11 cellular contexts compared by ENCODE assay signal in genomic region chr9:127751269-127752054, GRCh38. TPM values are rescaled to one million over a fixed set of nuclear protein-coding genes. Genes with fewer than 3 reads are reported as not detected.
DNase-seq lines count a peak whose midpoint lies in the region; ATAC-seq, FAIRE-seq and TF ChIP-seq lines count a peak whose summit lies in the region.
"Had no signal": no experiment of that assay in that cellular context is flagged by ENCODE, and none has a peak within 500 bp of the region (broad histone marks: within the 10 kb centered on the region; RNA-seq: fewer than 3 reads in every experiment).

No MANE protein-coding gene starts in this region.

- H3K27ac ChIP-seq in GM12878 (ENCODE audit: control insufficient read depth, insufficient read depth) (no peak overlapping the region), MM.1S (ENCODE audit: low read length) (no peak overlapping the region), OCI-LY7 (ENCODE audit: low read depth, low read length, poor library complexity, severe bottlenecking) (no peak overlapping the region)
- H3K27ac ChIP-seq: foreskin keratinocyte had no signal

- H2AFZ ChIP-seq in GM12878 (ENCODE audit: control insufficient read depth, low read depth, low read length) (no peak overlapping the region), MM.1S (ENCODE audit: low read length) (no peak overlapping the region), OCI-LY7 (ENCODE audit: low read length) (no peak overlapping the region)

- SMC1A ChIA-PET in GM12878 (lab: Charles Lee; ENCODE audit: uncharacterized antibody, unreplicated experiment) = no interaction called here

- no peak for ATAC-seq in stimulated activated naive CD8-positive, alpha-beta T cell treated with anti-CD3 and anti-CD28 coated beads, Interleukin-15, amount 100 ng/mL, for 72 hours
- ATAC-seq in GM12878 = no peak
- ATAC-seq in HG03520 (IDR thresholded peaks at IDR 0.05; ENCODE audit: unreplicated experiment) = no peak
- ATAC-seq: foreskin keratinocyte had no signal

- no peak for TF ChIP-seq POLR2A in GM12878 (IDR thresholded peaks at IDR 0.05; ENCODE audit: low read depth, low read length)

- no peak for TF ChIP-seq CTCF in GM12878 (IDR thresholded peaks at IDR 0.05 in 2 of 3, conservative IDR thresholded peaks at IDR 0.05 in 1 of 3; ENCODE audit: control insufficient read depth in 2 of 3, extremely low read depth in 1 of 3, insufficient read depth in 1 of 3, low read depth in 3 of 3, low read length in 3 of 3)
- no peak for TF ChIP-seq CTCF in MM.1S (IDR thresholded peaks at IDR 0.05; ENCODE audit: low read length)
- TF ChIP-seq CTCF in OCI-LY7 (conservative IDR thresholded peaks at IDR 0.05; ENCODE audit: low read length) = no peak

- DNase-seq in stimulated activated naive CD8-positive, alpha-beta T cell treated with anti-CD3 and anti-CD28 coated beads, Interleukin-15, amount 100 ng/mL, for 72 hours = no peak
- DNase-seq in GM12878 (ENCODE audit: low read depth, low spot score) = no peak
- DNase-seq in kidney glomerular epithelial cell (lab: John Stamatoyannopoulos, UW) = peak; percentile 22
- DNase-seq in MM.1S = no peak
- no peak for DNase-seq in A172 (ENCODE audit: low spot score)
- no peak for DNase-seq in OCI-LY7 (ENCODE audit: low spot score)
- DNase-seq: activated CD8-positive, alpha-beta memory T cell treated with anti-CD3 and anti-CD28 coated beads, Interleukin-2, amount 50 U/mL, for 4 hours had no signal

- H3K9me3 ChIP-seq in GM12878 (replicated peaks; ENCODE audit: control insufficient read depth, insufficient read depth, low read length) = no peaks in the 10 kb centered on the region
- no peaks in the 10 kb centered on the region for H3K9me3 ChIP-seq in MM.1S (replicated peaks; ENCODE audit: insufficient read depth, low read length)
- no peaks in the 10 kb centered on the region for H3K9me3 ChIP-seq in OCI-LY7 (ENCODE audit: low read length)
- H3K9me3 ChIP-seq: HAP-1 had no signal

- H3K9me3 Mint-ChIP-seq in stimulated activated naive CD8-positive, alpha-beta T cell treated with anti-CD3 and anti-CD28 coated beads, Interleukin-15, Interleukin-2, amounts not matched to agents 100 ng/mL and 50 ng/mL, for 24 hours = no peaks in the 10 kb centered on the region
- H3K9me3 Mint-ChIP-seq in stimulated activated naive CD8-positive, alpha-beta T cell treated with anti-CD3 and anti-CD28 coated beads, Interleukin-15, amount 100 ng/mL, for 72 hours = no peaks in the 10 kb centered on the region

- H3K27me3 Mint-ChIP-seq in stimulated activated naive CD8-positive, alpha-beta T cell treated with anti-CD3 and anti-CD28 coated beads, Interleukin-15, Interleukin-2, amounts not matched to agents 100 ng/mL and 50 ng/mL, for 24 hours = no peaks in the 10 kb centered on the region
- no peaks in the 10 kb centered on the region for H3K27me3 Mint-ChIP-seq in stimulated activated naive CD8-positive, alpha-beta T cell treated with anti-CD3 and anti-CD28 coated beads, Interleukin-15, amount 100 ng/mL, for 72 hours

- H4K20me1 ChIP-seq in GM12878 (ENCODE audit: control insufficient read depth, insufficient read depth) (no peaks in the 10 kb centered on the region), MM.1S (ENCODE audit: insufficient read depth, low read length) (no peaks in the 10 kb centered on the region), OCI-LY7 (ENCODE audit: insufficient read depth, low read length) (no peaks in the 10 kb centered on the region)

- H3K4me2 ChIP-seq in GM12878 (ENCODE audit: control insufficient read depth, insufficient read depth) = no peak overlapping the region
- no peak overlapping the region for H3K4me2 ChIP-seq in MM.1S (ENCODE audit: low read depth, low read length)
- H3K4me2 ChIP-seq in OCI-LY7 (ENCODE audit: low read length) = no peak overlapping the region

- CTCF ChIA-PET in GM12878 (lab: Yijun Ruan, JAX) = no interaction called here
- CTCF ChIA-PET in OCI-LY7 (lab: Charles Lee; ENCODE audit: unreplicated experiment) = no interaction called here

- no peaks in the 10 kb centered on the region for H3K9me2 ChIP-seq in MM.1S (replicated peaks; ENCODE audit: insufficient read depth, low read length)
- H3K9me2 ChIP-seq in OCI-LY7 (ENCODE audit: insufficient read depth, low read length) = no peaks in the 10 kb centered on the region

- BruUV-seq in GM12878 (replicated peaks; lab: Mats Ljungman, UMichigan) = no TSS peak
- no TSS peak for BruUV-seq in OCI-LY7 (replicated peaks; lab: Mats Ljungman, UMichigan)

- RAD21 ChIA-PET in GM12878 (lab: Charles Lee; ENCODE audit: unreplicated experiment) = interaction anchor here (0.5 kb wide), 1 partner anchor 26 kb away, joined by 3 read pairs; no protein-coding TSS in a partner anchor

- no peak for TF ChIP-seq EP300 in GM12878 (IDR thresholded peaks at IDR 0.05; ENCODE audit: borderline replicate concordance in 1 of 2, control insufficient read depth in 1 of 2, low read depth in 2 of 2, low read length in 2 of 2)

- H3K79me2 ChIP-seq in GM12878 (ENCODE audit: control insufficient read depth, insufficient read depth, low read length) = no peaks in the 10 kb centered on the region
- no peaks in the 10 kb centered on the region for H3K79me2 ChIP-seq in MM.1S (ENCODE audit: low read length)
- no peaks in the 10 kb centered on the region for H3K79me2 ChIP-seq in OCI-LY7 (ENCODE audit: insufficient read depth, low read depth, low read length)

- 93% methylated on average over 10 of the region's 10 CpGs for WGBS in GM12878 (ENCODE audit: insufficient coverage, insufficient replicate concordance, low lambda C conversion rate, missing lambda C conversion rate)

- in situ Hi-C loops in GM12878 (cut with MboI) = no loop called here

- H3K4me3 Mint-ChIP-seq in stimulated activated naive CD8-positive, alpha-beta T cell treated with anti-CD3 and anti-CD28 coated beads, Interleukin-15, Interleukin-2, amounts not matched to agents 100 ng/mL and 50 ng/mL, for 24 hours = no peak overlapping the region
- H3K4me3 Mint-ChIP-seq in stimulated activated naive CD8-positive, alpha-beta T cell treated with anti-CD3 and anti-CD28 coated beads, Interleukin-15, amount 100 ng/mL, for 72 hours = no peak overlapping the region

- peaks cover 17% of the 10 kb centered on the region for H3K36me3 Mint-ChIP-seq in stimulated activated naive CD8-positive, alpha-beta T cell treated with anti-CD3 and anti-CD28 coated beads, Interleukin-15, Interleukin-2, amounts not matched to agents 100 ng/mL and 50 ng/mL, for 24 hours (ENCODE audit: low read depth)

- peak overlapping the region; percentile 38 for H3K27ac Mint-ChIP-seq in stimulated activated naive CD8-positive, alpha-beta T cell treated with anti-CD3 and anti-CD28 coated beads, Interleukin-15, Interleukin-2, amounts not matched to agents 100 ng/mL and 50 ng/mL, for 24 hours
- peak overlapping the region in 1 of 2 donors; percentile 82 for H3K27ac Mint-ChIP-seq in stimulated activated naive CD8-positive, alpha-beta T cell treated with anti-CD3 and anti-CD28 coated beads, Interleukin-15, amount 100 ng/mL, for 72 hours

- H3K36me3 ChIP-seq in GM12878 (ENCODE audit: control insufficient read depth in 2 of 2, insufficient read depth in 2 of 2, low read length in 1 of 2) = peaks cover 19 to 22% of the 10 kb centered on the region in 2 experiments
- no peaks in the 10 kb centered on the region for H3K36me3 ChIP-seq in MM.1S (replicated peaks; ENCODE audit: insufficient read depth, low read length)
- peaks cover 44% of the 10 kb centered on the region for H3K36me3 ChIP-seq in OCI-LY7 (ENCODE audit: insufficient read depth, low read length)
- H3K36me3 ChIP-seq: HAP-1 had no signal

- POLR2A ChIA-PET in GM12878 (lab: Charles Lee) (interaction anchor here (1.3 kb wide), 1 partner anchor 8 kb away, joined by 3 read pairs; no protein-coding TSS in a partner anchor), OCI-LY7 (lab: Charles Lee) (no interaction called here)

- H3K4me1 Mint-ChIP-seq in stimulated activated naive CD8-positive, alpha-beta T cell treated with anti-CD3 and anti-CD28 coated beads, Interleukin-15, Interleukin-2, amounts not matched to agents 100 ng/mL and 50 ng/mL, for 24 hours (ENCODE audit: low read depth) = peaks cover 12% of the 10 kb centered on the region
- peaks cover 39% of the 10 kb centered on the region for H3K4me1 Mint-ChIP-seq in stimulated activated naive CD8-positive, alpha-beta T cell treated with anti-CD3 and anti-CD28 coated beads, Interleukin-15, amount 100 ng/mL, for 72 hours

- no peak for FAIRE-seq in GM12878 (lab: Jason Lieb, UNC)

- no peak for TF ChIP-seq RAD21 in GM12878 (IDR thresholded peaks at IDR 0.05; ENCODE audit: insufficient read depth, low read depth, low read length)

- no peaks in the 10 kb centered on the region for H3K4me1 ChIP-seq in GM12878 (ENCODE audit: control insufficient read depth, insufficient read depth, low read length)
- H3K4me1 ChIP-seq in MM.1S (ENCODE audit: low read length) = no peaks in the 10 kb centered on the region
- H3K4me1 ChIP-seq in OCI-LY7 (ENCODE audit: insufficient read depth, low read length, poor library complexity, severe bottlenecking) = no peaks in the 10 kb centered on the region
- H3K4me1 ChIP-seq: foreskin keratinocyte, HAP-1 had no signal

- H3F3A ChIP-seq in MM.1S (ENCODE audit: insufficient read depth, low read length) = no peaks in the 10 kb centered on the region

- H3K4me3 ChIP-seq in GM12878 (no peak overlapping the region), MM.1S (ENCODE audit: low read length) (no peak overlapping the region), OCI-LY7 (ENCODE audit: low read depth, low read length, poor library complexity, severe bottlenecking) (no peak overlapping the region)
- H3K4me3 ChIP-seq: HAP-1 had no signal

- H3K27me3 ChIP-seq in GM12878 (replicated peaks in 1 of 2; ENCODE audit: control insufficient read depth in 2 of 2, insufficient read depth in 2 of 2, low read length in 1 of 2) (no peaks in the 10 kb centered on the region), MM.1S (replicated peaks; ENCODE audit: insufficient read depth, low read length) (no peaks in the 10 kb centered on the region)

- H3K9ac ChIP-seq in GM12878 (ENCODE audit: control insufficient read depth, insufficient read depth, low read length) (no peak overlapping the region), MM.1S (ENCODE audit: low read length) (no peak overlapping the region)

- intact Hi-C loops in GM12878 (cut with micrococcal nuclease; ENCODE audit: unreplicated experiment) = no loop called here
- intact Hi-C loops in OCI-LY7 (cut with micrococcal nuclease; ENCODE audit: unreplicated experiment) = no loop called here

RNA-seq across cellular contexts. Expression of gene TOR2A, which starts 16.4 kb away (rescaled TPM):
- total RNA-seq in GM12878 (2013; cell fraction: nucleolus; rRNA removed) = 3.9 and 6.5 TPM in 2 replicates
- total RNA-seq in GM12878 (2014; rRNA removed) (7.8 and 12.6 TPM in 2 replicates), GM12878 (2014; rRNA removed; fragmentation: Illumina TruSeq; extraction: Trizol) (2.7 and 4.2 TPM in 2 replicates), GM12878 (2021) (11.5 and 11.6 TPM in 2 replicates), OCI-LY7 (2022) (17.9 and 21.6 TPM in 2 replicates)
- 2.6 TPM for polyA plus RNA-seq in GM12878 (2011; ENCODE audit: low read depth)
- polyA plus RNA-seq in GM12878 (2011; rRNA removed) (0.91 and 2.4 TPM in 2 replicates), GM12878 (2014; fragmentation: Illumina TruSeq; extraction: Trizol) (1.6 and 5.4 TPM in 2 replicates), GM12878 (2014; fragmentation: Nextera tagmentation; extraction: Ambion mirVana) (1 to 10 TPM in 1 of 2 experiments, under 1 TPM in 1; 0.52 to 1.6 TPM), GM12878 (2014; rRNA removed) (14.3 and 17.4 TPM in 2 replicates), GM12878 (2016; fragmentation: Nextera tagmentation; extraction: Ambion mirVana) (10 to 100 TPM; 22.1 to 23.7 TPM)
- polyA plus RNA-seq in GM12878 (2011; cell fraction: cytosol; rRNA removed) = 6.6 and 11.0 TPM in 2 replicates
- 13.5 and 13.6 TPM in 2 replicates for polyA plus RNA-seq in GM12878 (2011; cell fraction: nucleus; rRNA removed)
- polyA plus RNA-seq in GM12878 (2012) = 6.7 and 8.2 TPM in 2 replicates
- polyA minus RNA-seq in GM12878 (2011; rRNA and poly(A)+ RNA removed) = 1.4 and 4.9 TPM in 2 replicates
- 2.7 and 4.3 TPM in 2 replicates for polyA minus RNA-seq in GM12878 (2011; cell fraction: cytosol; rRNA and poly(A)+ RNA removed)
- 5.1 and 8.0 TPM in 2 replicates for polyA minus RNA-seq in GM12878 (2011; cell fraction: nucleus; rRNA and poly(A)+ RNA removed)
- 12.7 and 16.3 TPM in 2 replicates for total RNA-seq in A172 (2014; rRNA removed; shearing (Covaris generic))
- 8.9 and 13.9 TPM in 2 replicates for total RNA-seq in OCI-LY7 (2014; rRNA removed; shearing (Covaris generic))

RNA-seq across cellular contexts. Expression of gene SH2D3C, which starts 27.0 kb away (rescaled TPM):
- 28.6 and 33.2 TPM in 2 replicates for total RNA-seq in GM12878 (2013; cell fraction: nucleolus; rRNA removed)
- 16.1 and 19.0 TPM in 2 replicates for total RNA-seq in GM12878 (2014; rRNA removed)
- total RNA-seq in GM12878 (2014; rRNA removed; fragmentation: Illumina TruSeq; extraction: Trizol) = 8.4 and 9.0 TPM in 2 replicates
- 21.0 and 23.5 TPM in 2 replicates for total RNA-seq in GM12878 (2021)
- 11.2 TPM for polyA plus RNA-seq in GM12878 (2011; ENCODE audit: low read depth)
- polyA plus RNA-seq in GM12878 (2011; rRNA removed) = 3.2 and 13.5 TPM in 2 replicates
- polyA plus RNA-seq in GM12878 (2011; cell fraction: cytosol; rRNA removed) = 18.5 and 20.4 TPM in 2 replicates
- 32.4 and 46.4 TPM in 2 replicates for polyA plus RNA-seq in GM12878 (2011; cell fraction: nucleus; rRNA removed)
- polyA plus RNA-seq in GM12878 (2012) = 17.4 and 22.8 TPM in 2 replicates
- polyA plus RNA-seq in GM12878 (2014; fragmentation: Illumina TruSeq; extraction: Trizol) = 4.4 and 11.6 TPM in 2 replicates
- polyA plus RNA-seq in GM12878 (2014; fragmentation: Nextera tagmentation; extraction: Ambion mirVana) = 1 to 10 TPM; 1.2 to 1.9 TPM
- 19.5 and 25.2 TPM in 2 replicates for polyA plus RNA-seq in GM12878 (2014; rRNA removed)
- 10 to 100 TPM; 20.7 to 23.2 TPM for polyA plus RNA-seq in GM12878 (2016; fragmentation: Nextera tagmentation; extraction: Ambion mirVana)
- polyA minus RNA-seq in GM12878 (2011; rRNA and poly(A)+ RNA removed) = 30.6 and 32.1 TPM in 2 replicates
- polyA minus RNA-seq in GM12878 (2011; cell fraction: cytosol; rRNA and poly(A)+ RNA removed) = 13.5 and 19.3 TPM in 2 replicates
- 10.2 and 18.5 TPM in 2 replicates for polyA minus RNA-seq in GM12878 (2011; cell fraction: nucleus; rRNA and poly(A)+ RNA removed)
- total RNA-seq in A172 (2014; rRNA removed; shearing (Covaris generic)) = 1.7 and 2.1 TPM in 2 replicates
- 38.5 and 40.0 TPM in 2 replicates for total RNA-seq in OCI-LY7 (2014; rRNA removed; shearing (Covaris generic))
- 39.1 and 45.7 TPM in 2 replicates for total RNA-seq in OCI-LY7 (2022)

RNA-seq across cellular contexts. Expression of gene CDK9, which starts 34.4 kb away (rescaled TPM):
- 59.1 and 66.1 TPM in 2 replicates for total RNA-seq in GM12878 (2013; cell fraction: nucleolus; rRNA removed)
- total RNA-seq in GM12878 (2014; rRNA removed) (33.6 and 34.3 TPM in 2 replicates), GM12878 (2014; rRNA removed; fragmentation: Illumina TruSeq; extraction: Trizol) (24.5 and 25.2 TPM in 2 replicates), GM12878 (2021) (86.3 and 92.6 TPM in 2 replicates), OCI-LY7 (2022) (123 and 136 TPM in 2 replicates)
- polyA plus RNA-seq in GM12878 (2011; ENCODE audit: low read depth) = 20.6 TPM
- polyA plus RNA-seq in GM12878 (2011; rRNA removed) (30.3 and 46.5 TPM in 2 replicates), GM12878 (2014; fragmentation: Illumina TruSeq; extraction: Trizol) (41.7 and 57.0 TPM in 2 replicates), GM12878 (2014; fragmentation: Nextera tagmentation; extraction: Ambion mirVana) (1 to 10 TPM; 7.3 to 9.6 TPM), GM12878 (2014; rRNA removed) (56.7 and 59.9 TPM in 2 replicates), GM12878 (2016; fragmentation: Nextera tagmentation; extraction: Ambion mirVana) (10 to 100 TPM; 80.9 to 85.5 TPM)
- 51.1 and 55.6 TPM in 2 replicates for polyA plus RNA-seq in GM12878 (2011; cell fraction: cytosol; rRNA removed)
- polyA plus RNA-seq in GM12878 (2011; cell fraction: nucleus; rRNA removed) = 219 and 246 TPM in 2 replicates
- 44.8 and 52.0 TPM in 2 replicates for polyA plus RNA-seq in GM12878 (2012)
- 59.7 and 75.9 TPM in 2 replicates for polyA minus RNA-seq in GM12878 (2011; rRNA and poly(A)+ RNA removed)
- polyA minus RNA-seq in GM12878 (2011; cell fraction: cytosol; rRNA and poly(A)+ RNA removed) = 26.9 TPM in 2 replicates
- polyA minus RNA-seq in GM12878 (2011; cell fraction: nucleus; rRNA and poly(A)+ RNA removed) = 35.4 and 52.2 TPM in 2 replicates
- total RNA-seq in A172 (2014; rRNA removed; shearing (Covaris generic)) = 36.9 and 61.3 TPM in 2 replicates
- total RNA-seq in OCI-LY7 (2014; rRNA removed; shearing (Covaris generic)) = 69.8 and 80.0 TPM in 2 replicates

RNA-seq across cellular contexts. Expression of gene TTC16, which starts 35.6 kb away (rescaled TPM):
- not detected in 2 replicates for total RNA-seq in GM12878 (2013; cell fraction: nucleolus; rRNA removed)
- total RNA-seq in GM12878 (2014; rRNA removed) (not detected in 2 replicates), GM12878 (2014; rRNA removed; fragmentation: Illumina TruSeq; extraction: Trizol) (not detected in 2 replicates), GM12878 (2021) (not detected in 2 replicates), OCI-LY7 (2022) (not detected in 2 replicates)
- polyA plus RNA-seq in GM12878 (2011; ENCODE audit: low read depth) = not detected
- polyA plus RNA-seq in GM12878 (2011; rRNA removed) (0.03 TPM in 1 of 2 replicates, not detected in the other), GM12878 (2014; fragmentation: Illumina TruSeq; extraction: Trizol) (not detected in 2 replicates), GM12878 (2014; fragmentation: Nextera tagmentation; extraction: Ambion mirVana) (not detected), GM12878 (2014; rRNA removed) (0.04 TPM in 1 of 2 replicates, not detected in the other), GM12878 (2016; fragmentation: Nextera tagmentation; extraction: Ambion mirVana) (not detected)
- not detected in 2 replicates for polyA plus RNA-seq in GM12878 (2011; cell fraction: cytosol; rRNA removed)
- polyA plus RNA-seq in GM12878 (2011; cell fraction: nucleus; rRNA removed) = 0.03 TPM in 1 of 2 replicates, not detected in the other
- not detected in 2 replicates for polyA plus RNA-seq in GM12878 (2012)
- not detected in 2 replicates for polyA minus RNA-seq in GM12878 (2011; rRNA and poly(A)+ RNA removed)
- not detected in 2 replicates for polyA minus RNA-seq in GM12878 (2011; cell fraction: cytosol; rRNA and poly(A)+ RNA removed)
- not detected in 2 replicates for polyA minus RNA-seq in GM12878 (2011; cell fraction: nucleus; rRNA and poly(A)+ RNA removed)
- total RNA-seq in A172 (2014; rRNA removed; shearing (Covaris generic)) = 0.05 and 0.07 TPM in 2 replicates
- not detected in 2 replicates for total RNA-seq in OCI-LY7 (2014; rRNA removed; shearing (Covaris generic))
- total RNA-seq: foreskin keratinocyte had no signal
- polyA plus RNA-seq: foreskin keratinocyte had no signal

RNA-seq across cellular contexts. Expression of gene PTRH1, which starts 36.0 kb away (rescaled TPM):
- total RNA-seq in GM12878 (2013; cell fraction: nucleolus; rRNA removed) = 3.0 and 3.9 TPM in 2 replicates
- 30.7 and 31.0 TPM in 2 replicates for total RNA-seq in GM12878 (2014; rRNA removed)
- total RNA-seq in GM12878 (2014; rRNA removed; fragmentation: Illumina TruSeq; extraction: Trizol) = 3.0 and 4.6 TPM in 2 replicates
- total RNA-seq in GM12878 (2021) = 13.1 and 14.5 TPM in 2 replicates
- polyA plus RNA-seq in GM12878 (2011; ENCODE audit: low read depth) = 2.3 TPM
- 2.8 and 5.9 TPM in 2 replicates for polyA plus RNA-seq in GM12878 (2011; rRNA removed)
- 10.0 and 18.3 TPM in 2 replicates for polyA plus RNA-seq in GM12878 (2011; cell fraction: cytosol; rRNA removed)
- polyA plus RNA-seq in GM12878 (2011; cell fraction: nucleus; rRNA removed) = 9.0 and 11.0 TPM in 2 replicates
- 6.5 and 6.8 TPM in 2 replicates for polyA plus RNA-seq in GM12878 (2012)
- polyA plus RNA-seq in GM12878 (2014; fragmentation: Illumina TruSeq; extraction: Trizol) = 1.0 and 1.6 TPM in 2 replicates
- 1 to 10 TPM in 1 of 2 experiments, under 1 TPM in 1; 0.69 to 1.8 TPM for polyA plus RNA-seq in GM12878 (2014; fragmentation: Nextera tagmentation; extraction: Ambion mirVana)
- 25.8 and 26.1 TPM in 2 replicates for polyA plus RNA-seq in GM12878 (2014; rRNA removed)
- 10 to 100 TPM; 36.4 to 38.4 TPM for polyA plus RNA-seq in GM12878 (2016; fragmentation: Nextera tagmentation; extraction: Ambion mirVana)
- 1.5 and 2.2 TPM in 2 replicates for polyA minus RNA-seq in GM12878 (2011; rRNA and poly(A)+ RNA removed)
- 2.4 and 4.5 TPM in 2 replicates for polyA minus RNA-seq in GM12878 (2011; cell fraction: cytosol; rRNA and poly(A)+ RNA removed)
- 3.3 and 4.2 TPM in 2 replicates for polyA minus RNA-seq in GM12878 (2011; cell fraction: nucleus; rRNA and poly(A)+ RNA removed)
- 43.8 and 55.8 TPM in 2 replicates for total RNA-seq in A172 (2014; rRNA removed; shearing (Covaris generic))
- 11.1 and 12.4 TPM in 2 replicates for total RNA-seq in OCI-LY7 (2014; rRNA removed; shearing (Covaris generic))
- total RNA-seq in OCI-LY7 (2022) = 8.9 and 10.2 TPM in 2 replicates
